Comparison of ENCODE assay signal across 18 cellular contexts in the genomic region with DNA sequence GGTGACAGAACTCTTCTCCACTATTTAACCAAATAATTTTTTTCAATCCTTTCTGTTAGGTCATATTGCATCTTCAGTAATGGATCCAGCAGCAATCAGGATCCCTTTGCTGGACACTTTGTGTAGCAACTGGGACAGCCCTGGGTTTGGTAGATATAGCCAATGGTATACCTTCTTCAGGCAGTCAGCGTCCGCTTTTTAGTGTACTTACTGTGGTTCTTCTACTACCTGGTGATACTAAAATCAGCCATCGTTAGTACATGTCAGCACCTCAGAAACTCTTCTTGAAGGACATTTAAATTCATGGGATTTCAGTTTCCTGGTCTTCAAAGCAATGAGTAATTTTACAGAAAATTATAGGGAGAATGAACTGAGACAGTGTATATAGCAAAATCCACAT.
DNase-seq lines count a peak whose midpoint lies in the region; ATAC-seq and TF ChIP-seq lines count a peak whose summit lies in the region.
"Had no signal": no experiment of that assay in that cellular context is flagged by ENCODE, and none has a peak within 500 bp of the region (broad histone marks: within the 10 kb centered on the region; RNA-seq: fewer than 3 reads in every experiment).

No MANE protein-coding gene starts in this region.

- peaks cover 28% of the 10 kb centered on the region for H3K4me1 Mint-ChIP-seq in activated CD4-positive, alpha-beta T cell treated with anti-CD3 and anti-CD28 coated beads, Interleukin-2, amount 10 ng/mL, durations not matched to agents 7 days and 5 days
- H3K4me1 Mint-ChIP-seq in naive thymus-derived CD8-positive, alpha-beta T cell, result peaks cover 11 to 41% (median 34%) of the 10 kb centered on the region in 4 donors

- peak; percentile 1 for ATAC-seq in HG02870 (IDR thresholded peaks at IDR 0.05; ENCODE audit: unreplicated experiment)
- ATAC-seq in naive thymus-derived CD8-positive, alpha-beta T cell, result peak in 1 of 2 donors; percentile 39
- ATAC-seq in upper lobe of right lung, result no peak
- ATAC-seq: heart left ventricle had no signal

- peak overlapping the region; percentile 55 for H3K4me3 Mint-ChIP-seq in activated CD4-positive, alpha-beta T cell treated with anti-CD3 and anti-CD28 coated beads, Interleukin-2, amount 10 ng/mL, durations not matched to agents 7 days and 5 days
- peak overlapping the region; percentile 20 to 64 (median 56) for H3K4me3 Mint-ChIP-seq in naive thymus-derived CD8-positive, alpha-beta T cell

- CTCF ChIA-PET in activated CD4-positive, alpha-beta T cell treated with anti-CD3 and anti-CD28 coated beads, Interleukin-2, amount 10 ng/mL, durations not matched to agents 7 days and 5 days (lab: Charles Lee), result no interaction called here

- POLR2A ChIA-PET in activated CD4-positive, alpha-beta T cell treated with anti-CD3 and anti-CD28 coated beads, Interleukin-2, amount 10 ng/mL, durations not matched to agents 7 days and 5 days (lab: Charles Lee), result no interaction called here
- POLR2A ChIA-PET in naive thymus-derived CD8-positive, alpha-beta T cell (lab: Charles Lee), result interaction anchor here (0.6 to 0.7 kb wide), 2 partner anchors 96 to 462 kb away, joined by 3 read pairs; no protein-coding TSS in a partner anchor

- no peak overlapping the region for H3K4me3 ChIP-seq in SJSA1
- no peak overlapping the region for H3K4me3 ChIP-seq in upper lobe of right lung
- H3K4me3 ChIP-seq: heart left ventricle, mucosa of descending colon, tibial artery had no signal

- peak overlapping the region; percentile 62 for H3K27ac Mint-ChIP-seq in activated CD4-positive, alpha-beta T cell treated with anti-CD3 and anti-CD28 coated beads, Interleukin-2, amount 10 ng/mL, durations not matched to agents 7 days and 5 days
- H3K27ac Mint-ChIP-seq in naive thymus-derived CD8-positive, alpha-beta T cell, result peak overlapping the region; percentile 81 to 99 (median 94)

- intact Hi-C loops in upper lobe of right lung (cut with DNase I), result no loop called here

- H3K36me3 ChIP-seq in SJSA1 (no peaks in the 10 kb centered on the region), upper lobe of right lung (no peaks in the 10 kb centered on the region)
- H3K36me3 ChIP-seq: heart left ventricle, tibial artery had no signal

- H3K27ac ChIP-seq in SJSA1, result peak overlapping the region; percentile 39
- no peak overlapping the region for H3K27ac ChIP-seq in upper lobe of right lung
- H3K27ac ChIP-seq: heart left ventricle, parathyroid adenoma, tibial artery had no signal

- no peaks in the 10 kb centered on the region for H3K9me3 ChIP-seq in SJSA1 (replicated peaks)
- H3K9me3 ChIP-seq in upper lobe of right lung, result no peaks in the 10 kb centered on the region
- H3K9me3 ChIP-seq: Caco-2, heart left ventricle, mucosa of descending colon, tibial artery had no signal

- peaks cover 10% of the 10 kb centered on the region for H3K4me1 ChIP-seq in SJSA1 (replicated peaks)
- H3K4me1 ChIP-seq in upper lobe of right lung, result no peaks in the 10 kb centered on the region
- H3K4me1 ChIP-seq: Caco-2, heart left ventricle, parathyroid adenoma, tibial artery had no signal

- no peaks in the 10 kb centered on the region for H3K27me3 ChIP-seq in SJSA1 (replicated peaks)
- no peaks in the 10 kb centered on the region for H3K27me3 ChIP-seq in upper lobe of right lung
- H3K27me3 ChIP-seq: heart left ventricle, tibial artery had no signal

- DNase-seq in activated CD4-positive, alpha-beta T cell treated with anti-CD3 and anti-CD28 coated beads, Interleukin-2, amount 10 ng/mL, durations not matched to agents 7 days and 5 days, result no peak
- DNase-seq in activated CD4-positive, alpha-beta T cell treated with anti-CD3 and anti-CD28 coated beads for 48 hours, result no peak
- no peak for DNase-seq in SJSA1 (ENCODE audit: low read depth in 1 of 2, low spot score in 2 of 2)
- DNase-seq in naive thymus-derived CD8-positive, alpha-beta T cell, result no peak
- no peak for DNase-seq in upper lobe of right lung
- no peak for DNase-seq in activated CD4-positive, CD25-positive, alpha-beta regulatory T cell treated with anti-CD3 and anti-CD28 coated beads, Interleukin-2, amount 50 U/mL, for 72 hours
- no peak for DNase-seq in SK-N-DZ (ENCODE audit: low spot score)
- DNase-seq: Caco-2, cerebellar nuclear complex, erythroblast, heart left ventricle, kidney glomerular epithelial cell, mucosa of descending colon, NCI-H1048, NCI-H2227 treated with DMSO at 0.1 percent for 48 hours, tibial artery had no signal

- no peaks in the 10 kb centered on the region for H3K9me3 Mint-ChIP-seq in activated CD4-positive, alpha-beta T cell treated with anti-CD3 and anti-CD28 coated beads, Interleukin-2, amount 10 ng/mL, durations not matched to agents 7 days and 5 days
- H3K9me3 Mint-ChIP-seq in naive thymus-derived CD8-positive, alpha-beta T cell, result no peaks in the 10 kb centered on the region

- TF ChIP-seq CTCF in upper lobe of right lung (IDR thresholded peaks at IDR 0.05), result no peak

- no peaks in the 10 kb centered on the region for H3K36me3 Mint-ChIP-seq in activated CD4-positive, alpha-beta T cell treated with anti-CD3 and anti-CD28 coated beads, Interleukin-2, amount 10 ng/mL, durations not matched to agents 7 days and 5 days (ENCODE audit: low read depth)
- H3K36me3 Mint-ChIP-seq in naive thymus-derived CD8-positive, alpha-beta T cell, result no peaks in the 10 kb centered on the region

- H3K27me3 Mint-ChIP-seq in activated CD4-positive, alpha-beta T cell treated with anti-CD3 and anti-CD28 coated beads, Interleukin-2, amount 10 ng/mL, durations not matched to agents 7 days and 5 days, result peaks cover 44% of the 10 kb centered on the region
- H3K27me3 Mint-ChIP-seq in naive thymus-derived CD8-positive, alpha-beta T cell, result no peaks in the 10 kb centered on the region
